Comparison of ENCODE assay signal across 8 cellular contexts in genomic region chr9:125803526-125803925, GRCh38.
"Had no signal": no experiment of that assay in that cellular context is flagged by ENCODE, and none has a peak within 500 bp of the region (broad histone marks: within the 10 kb centered on the region; RNA-seq: fewer than 3 reads in every experiment).

No MANE protein-coding gene starts in this region.

- H3K4me3 Mint-ChIP-seq: H9, IgD-negative memory B cell had no signal

- H3K9me3 Mint-ChIP-seq: H9, IgD-negative memory B cell had no signal

- FAIRE-seq: HTR-8/SVneo had no signal

- H3K27me3 Mint-ChIP-seq: IgD-negative memory B cell had no signal

- H3K9ac ChIP-seq: GM23248, KMS-11 had no signal

- H3K27ac ChIP-seq: GM23248, KMS-11 had no signal

- H3K4me2 ChIP-seq: KMS-11 had no signal

- H3K4me1 Mint-ChIP-seq: IgD-negative memory B cell had no signal

- DNase-seq: GM23248, GOT3, H9, HCEC 1CT, KBM-7 had no signal

- H3K4me3 ChIP-seq: GM23248 had no signal

- H2AFZ ChIP-seq: GM23248 had no signal

- H3K27ac Mint-ChIP-seq: H9, IgD-negative memory B cell had no signal
